ENCODE assay signal across 9 cellular contexts in the genomic region with DNA sequence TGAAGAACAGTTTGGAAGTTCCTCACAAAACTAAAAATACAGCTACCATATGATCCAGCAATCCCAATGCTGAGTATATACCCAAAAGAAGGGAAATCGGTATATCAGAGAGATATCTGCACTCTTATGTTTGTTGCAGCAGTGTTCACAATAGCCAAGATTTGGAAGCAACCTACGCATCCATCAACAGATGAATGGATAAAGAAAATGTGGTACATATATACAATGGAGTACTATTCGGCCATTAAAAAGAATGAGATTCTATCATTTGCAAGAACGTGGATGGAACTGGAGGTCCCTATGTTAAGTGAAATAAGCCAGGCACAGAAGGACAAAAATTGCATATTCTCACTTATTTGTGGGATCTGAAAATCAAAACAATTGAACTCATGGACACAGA.
"Had no signal": no experiment of that assay in that cellular context is flagged by ENCODE, and none has a peak within 500 bp of the region (broad histone marks: within the 10 kb centered on the region; RNA-seq: fewer than 3 reads in every experiment).

No MANE protein-coding gene starts in this region.

- H3K4me3 ChIP-seq: GM23248, GM23338, HAP-1 had no signal

- H3K4me1 ChIP-seq: HAP-1 had no signal

- H3K27ac ChIP-seq: GM23248 had no signal

- ATAC-seq: GM23338, HCT116 had no signal

- H3K9ac ChIP-seq: GM23248 had no signal

- H3K4me2 ChIP-seq: GM23338 had no signal

- DNase-seq: GM23248, GOT3, H7, H9, HCEC 1CT, HFFc6 had no signal

- H2AFZ ChIP-seq: GM23248, GM23338 had no signal
